In genomic region chr5:43874772-43875171, GRCh38 we compare ENCODE assay signal across 15 cellular contexts.
DNase-seq lines count a peak whose midpoint lies in the region; ATAC-seq and TF ChIP-seq lines count a peak whose summit lies in the region.
"Had no signal": no experiment of that assay in that cellular context is flagged by ENCODE, and none has a peak within 500 bp of the region (broad histone marks: within the 10 kb centered on the region; RNA-seq: fewer than 3 reads in every experiment).

No MANE protein-coding gene starts in this region.

- no peak for TF ChIP-seq CTCF in epithelial cell of esophagus (IDR thresholded peaks at IDR 0.05; ENCODE audit: insufficient read depth, low read depth, low read length, missing control alignments)

- no peaks in the 10 kb centered on the region for H3K36me3 Mint-ChIP-seq in T-helper 17 cell (ENCODE audit: low read depth)
- H3K36me3 Mint-ChIP-seq: activated naive CD8-positive, alpha-beta T cell treated with anti-CD3 and anti-CD28 coated beads, Interleukin-2, amount 10 ng/mL, durations not matched to agents 7 days and 5 days; type B pancreatic cell had no signal

- peaks cover 2% of the 10 kb centered on the region for H3K4me1 ChIP-seq in mesendoderm (ENCODE audit: control insufficient read depth, low read depth, low read length)

- H3K27me3 ChIP-seq in mesendoderm (ENCODE audit: insufficient read depth, low read length, poor library complexity): no peaks in the 10 kb centered on the region
- H3K27me3 ChIP-seq: BLaER1 treated with 17β-estradiol and CSF1 and Interleukin-3, amounts not matched to agents 10 nM and 100 nM had no signal

- no peak overlapping the region for H3K4me2 ChIP-seq in mesendoderm (ENCODE audit: low read length)
- H3K4me2 ChIP-seq: BLaER1 treated with 17β-estradiol and CSF1 and Interleukin-3, amounts not matched to agents 10 nM and 100 nM had no signal

- no peak overlapping the region for H3K4me3 ChIP-seq in epithelial cell of esophagus (ENCODE audit: low read length)
- H3K4me3 ChIP-seq in mesendoderm (ENCODE audit: low read length): no peak overlapping the region
- H3K4me3 ChIP-seq: BLaER1 treated with 17β-estradiol and CSF1 and Interleukin-3, amounts not matched to agents 10 nM and 100 nM; coronary artery had no signal

- no peak overlapping the region for H2BK15ac ChIP-seq in mesendoderm (replicated peaks; ENCODE audit: low read depth)

- H3K56ac ChIP-seq in mesendoderm (ENCODE audit: low read length): no peak overlapping the region

- WGBS in mesendoderm (ENCODE audit: extremely low coverage, insufficient coverage, low lambda C conversion rate): no CpG with 5 or more reads among the region's 3 CpGs

- H2BK5ac ChIP-seq in mesendoderm (ENCODE audit: low read length): no peak overlapping the region

- H2AK5ac ChIP-seq in mesendoderm (ENCODE audit: low read length): no peak overlapping the region

- no peak overlapping the region for H3K27ac ChIP-seq in mesendoderm (ENCODE audit: low read depth, low read length)
- H3K27ac ChIP-seq: BLaER1 treated with 17β-estradiol and CSF1 and Interleukin-3, amounts not matched to agents 10 nM and 100 nM; coronary artery had no signal

- peak overlapping the region; percentile 52 for H3K18ac ChIP-seq in mesendoderm (ENCODE audit: low read length)

- DNase-seq in EH (ENCODE audit: low read depth): peak; percentile 9
- DNase-seq in M059J (ENCODE audit: low read depth): peak; percentile 3
- DNase-seq in epithelial cell of esophagus (ENCODE audit: low read depth): peak; percentile 3
- DNase-seq in mesendoderm: peak; percentile 95
- no peak for DNase-seq in DMS 273 treated with DMSO at 0.1 percent for 48 hours (lab: John Stamatoyannopoulos, UW)
- no peak for DNase-seq in RPMI8226
- DNase-seq in T-helper 17 cell: no peak
- no peak for DNase-seq in pons (ENCODE audit: low spot score)
- DNase-seq: activated CD8-positive, alpha-beta memory T cell treated with anti-CD3 and anti-CD28 coated beads, Interleukin-2, amount 50 U/mL, for 48 hours; activated naive CD8-positive, alpha-beta T cell treated with anti-CD3 and anti-CD28 coated beads, Interleukin-2, amount 10 ng/mL, durations not matched to agents 7 days and 5 days; NCI-H1105 treated with DMSO at 0.1 percent for 48 hours; NCI-H345 had no signal

- H3K27ac Mint-ChIP-seq in T-helper 17 cell: no peak overlapping the region
- H3K27ac Mint-ChIP-seq: activated naive CD8-positive, alpha-beta T cell treated with anti-CD3 and anti-CD28 coated beads, Interleukin-2, amount 10 ng/mL, durations not matched to agents 7 days and 5 days; type B pancreatic cell had no signal

- H3K9ac ChIP-seq in mesendoderm (ENCODE audit: low read length): no peak overlapping the region
- H3K9ac ChIP-seq: BLaER1 treated with 17β-estradiol and CSF1 and Interleukin-3, amounts not matched to agents 10 nM and 100 nM had no signal

- H3K23ac ChIP-seq in mesendoderm (ENCODE audit: low read length): no peak overlapping the region

- no peak for ATAC-seq in T-helper 17 cell

- H3K9me3 ChIP-seq in T-helper 17 cell (ENCODE audit: control insufficient read depth, low read length, poor library complexity, severe bottlenecking): no peaks in the 10 kb centered on the region
- H3K9me3 ChIP-seq: BLaER1 treated with 17β-estradiol and CSF1 and Interleukin-3, amounts not matched to agents 10 nM and 100 nM had no signal

- no peak overlapping the region for H4K5ac ChIP-seq in mesendoderm (ENCODE audit: low read length)

- H3K79me1 ChIP-seq in mesendoderm (ENCODE audit: low read length): no peaks in the 10 kb centered on the region

- H4K8ac ChIP-seq in mesendoderm (ENCODE audit: low read depth, low read length): no peak overlapping the region

- H3K27me3 Mint-ChIP-seq in T-helper 17 cell: no peaks in the 10 kb centered on the region
- H3K27me3 Mint-ChIP-seq: activated naive CD8-positive, alpha-beta T cell treated with anti-CD3 and anti-CD28 coated beads, Interleukin-2, amount 10 ng/mL, durations not matched to agents 7 days and 5 days; type B pancreatic cell had no signal

- H3K4ac ChIP-seq in mesendoderm (ENCODE audit: low read depth, low read length): no peak overlapping the region

- H3K79me2 ChIP-seq in mesendoderm (ENCODE audit: control insufficient read depth, insufficient read depth, low read length): no peaks in the 10 kb centered on the region

- H3K4me1 Mint-ChIP-seq in T-helper 17 cell: no peaks in the 10 kb centered on the region
- H3K4me1 Mint-ChIP-seq: activated naive CD8-positive, alpha-beta T cell treated with anti-CD3 and anti-CD28 coated beads, Interleukin-2, amount 10 ng/mL, durations not matched to agents 7 days and 5 days had no signal

- no peak overlapping the region for H2BK120ac ChIP-seq in mesendoderm (ENCODE audit: low read depth, low read length)

- H3K36me3 ChIP-seq in mesendoderm (ENCODE audit: control insufficient read depth, insufficient read depth, low read length): no peaks in the 10 kb centered on the region
- H3K36me3 ChIP-seq: BLaER1 treated with 17β-estradiol and CSF1 and Interleukin-3, amounts not matched to agents 10 nM and 100 nM had no signal

- H3K4me3 Mint-ChIP-seq in T-helper 17 cell: no peak overlapping the region
- H3K4me3 Mint-ChIP-seq: activated naive CD8-positive, alpha-beta T cell treated with anti-CD3 and anti-CD28 coated beads, Interleukin-2, amount 10 ng/mL, durations not matched to agents 7 days and 5 days; type B pancreatic cell had no signal

Comparison
In these comparisons a context has a peak if more than half of its experiments do, and no peak if none do; other contexts are left out.
1. DNase-seq: peak in EH (single experiment), M059J (single experiment), epithelial cell of esophagus (single experiment) and mesendoderm (single experiment); none in DMS 273 treated with DMSO at 0.1 percent for 48 hours (single experiment), RPMI8226 (single experiment), T-helper 17 cell (0 of 3) and pons (single experiment).